ENCODE assay signal across 7 cellular contexts in genomic region chr11:64866173-64866491, GRCh38. TPM values are rescaled to one million over a fixed set of nuclear protein-coding genes. Genes with fewer than 3 reads are reported as not detected.
DNase-seq lines count a peak whose midpoint lies in the region; ATAC-seq and TF ChIP-seq lines count a peak whose summit lies in the region.
"Had no signal": no experiment of that assay in that cellular context is flagged by ENCODE, and none has a peak within 500 bp of the region (broad histone marks: within the 10 kb centered on the region; RNA-seq: fewer than 3 reads in every experiment).

No MANE protein-coding gene starts in this region.

- H3K4me1 ChIP-seq in suprapubic skin, result peaks cover 76% of the 10 kb centered on the region

- no peak for DNase-seq in activated T-cell treated with anti-CD3 and anti-CD28 coated beads, Interleukin-2, amount 50 U/mL, for 24 hours
- no peak for DNase-seq in activated T-cell treated with anti-CD3 and anti-CD28 coated beads for 4 hours
- DNase-seq in coronary artery (ENCODE audit: low spot score), result no peak
- DNase-seq in suprapubic skin (ENCODE audit: low spot score in 2 of 2), result no peak
- no peak for DNase-seq in DMS79 treated with DMSO at 0.1 percent for 48 hours (lab: John Stamatoyannopoulos, UW)
- DNase-seq: pancreas had no signal

- no peaks in the 10 kb centered on the region for H3K9me3 ChIP-seq in suprapubic skin
- H3K9me3 ChIP-seq: pancreas had no signal

- no peaks in the 10 kb centered on the region for H3K27me3 Mint-ChIP-seq in activated T-cell treated with anti-CD3 and anti-CD28 coated beads, Interleukin-2, amount 50 U/mL, for 24 hours

- peaks cover 68% of the 10 kb centered on the region for H3K36me3 Mint-ChIP-seq in activated T-cell treated with anti-CD3 and anti-CD28 coated beads, Interleukin-2, amount 50 U/mL, for 24 hours (ENCODE audit: low read depth)

- peak overlapping the region; percentile 62 for H3K4me3 ChIP-seq in coronary artery
- no peak overlapping the region for H3K4me3 ChIP-seq in suprapubic skin
- H3K4me3 ChIP-seq: pancreas had no signal

- peak overlapping the region; percentile 77 for H3K4me3 Mint-ChIP-seq in activated T-cell treated with anti-CD3 and anti-CD28 coated beads, Interleukin-2, amount 50 U/mL, for 24 hours

- H3K27ac Mint-ChIP-seq in activated T-cell treated with anti-CD3 and anti-CD28 coated beads, Interleukin-2, amount 50 U/mL, for 24 hours, result peak overlapping the region; percentile 97

- no peak for TF ChIP-seq POLR2A in suprapubic skin (IDR thresholded peaks at IDR 0.05)

- no peak for TF ChIP-seq EP300 in suprapubic skin (IDR thresholded peaks at IDR 0.05)

- H3K27ac ChIP-seq in coronary artery (peak overlapping the region; percentile 90 to 95), suprapubic skin (peak overlapping the region; percentile 0)

- H3K9me3 Mint-ChIP-seq in activated T-cell treated with anti-CD3 and anti-CD28 coated beads, Interleukin-2, amount 50 U/mL, for 24 hours, result peaks cover 8% of the 10 kb centered on the region

- H3K27me3 ChIP-seq in suprapubic skin, result no peaks in the 10 kb centered on the region
- H3K27me3 ChIP-seq: pancreas had no signal

- H3K36me3 ChIP-seq in suprapubic skin, result peaks cover 3% of the 10 kb centered on the region
- H3K36me3 ChIP-seq: pancreas had no signal

- peaks cover 94% of the 10 kb centered on the region for H3K4me1 Mint-ChIP-seq in activated T-cell treated with anti-CD3 and anti-CD28 coated beads, Interleukin-2, amount 50 U/mL, for 24 hours (ENCODE audit: low read depth)

- TF ChIP-seq CTCF in coronary artery (IDR thresholded peaks at IDR 0.05) (no peak), suprapubic skin (IDR thresholded peaks at IDR 0.05) (no peak)

- WGBS in suprapubic skin, result 96% methylated on average over 4 of the region's 4 CpGs

- no peak for ATAC-seq in HG03095 (IDR thresholded peaks at IDR 0.05; ENCODE audit: unreplicated experiment)

RNA-seq across cellular contexts. Expression of gene EHD1, which starts 12.3 kb away (rescaled TPM):
- 10 to 100 TPM; 47.8 to 85.4 (median 76.8) TPM for total RNA-seq in suprapubic skin

RNA-seq across cellular contexts. Expression of gene CDC42BPG, which starts 21.7 kb away (rescaled TPM):
- 10 to 100 TPM; 42.2 to 64.9 (median 61.1) TPM for total RNA-seq in suprapubic skin

RNA-seq across cellular contexts. Expression of gene ATG2A, which starts 50.9 kb away (rescaled TPM):
- 10 to 100 TPM; 69.5 to 82.2 (median 76.0) TPM for total RNA-seq in suprapubic skin

RNA-seq across cellular contexts. Expression of gene MEN1, which starts 55.8 kb away (rescaled TPM):
- 10 to 100 TPM; 26.9 to 46.6 (median 36.1) TPM for total RNA-seq in suprapubic skin

RNA-seq across cellular contexts. Expression of gene PPP2R5B, which starts 58.4 kb away (rescaled TPM):
- 10 to 100 TPM; 20.1 to 38.3 (median 27.3) TPM for total RNA-seq in suprapubic skin
